ENCODE assay signal across 12 cellular contexts in genomic region chr18:3266062-3266608, GRCh38. TPM values are rescaled to one million over a fixed set of nuclear protein-coding genes. Genes with fewer than 3 reads are reported as not detected.
A peak's percentile ranks its signal among the peaks of the same experiment; 100 is the strongest.
DNase-seq lines count a peak whose midpoint lies in the region; ATAC-seq and TF ChIP-seq lines count a peak whose summit lies in the region.
"Had no signal": no experiment of that assay in that cellular context is flagged by ENCODE, and none has a peak within 500 bp of the region (broad histone marks: within the 10 kb centered on the region; RNA-seq: fewer than 3 reads in every experiment).

No MANE protein-coding gene starts in this region.

- H3K4me1 ChIP-seq in OCI-LY1 (ENCODE audit: insufficient read depth, low read length, severe bottlenecking), result peaks cover 44% of the 10 kb centered on the region
- H3K4me1 ChIP-seq in naive thymus-derived CD4-positive, alpha-beta T cell (ENCODE audit: control insufficient read depth in 2 of 2, insufficient read depth in 2 of 2, low read length in 2 of 2), result peaks cover 53 to 60% of the 10 kb centered on the region in 2 donors

- no peak for DNase-seq in CD4-positive, alpha-beta T cell
- DNase-seq in coronary artery (ENCODE audit: low spot score) (no peak), NCI-H510A (lab: John Stamatoyannopoulos, UW) (no peak)
- no peak for DNase-seq in naive thymus-derived CD4-positive, alpha-beta T cell
- DNase-seq: aorta; effector CD4-positive, alpha-beta T cell; NCI-H187 treated with DMSO at 0.1 percent for 48 hours had no signal

- peaks cover 90% of the 10 kb centered on the region for H3K4me1 Mint-ChIP-seq in CD4-positive, alpha-beta T cell (ENCODE audit: low read depth)
- H3K4me1 Mint-ChIP-seq in naive thymus-derived CD4-positive, alpha-beta T cell, result peaks cover 61 to 85% (median 80%) of the 10 kb centered on the region in 7 donors

- no peaks in the 10 kb centered on the region for H3K27me3 Mint-ChIP-seq in CD4-positive, alpha-beta T cell
- no peaks in the 10 kb centered on the region for H3K27me3 Mint-ChIP-seq in naive thymus-derived CD4-positive, alpha-beta T cell

- TF ChIP-seq CTCF in CD4-positive, alpha-beta T cell (IDR thresholded peaks at IDR 0.05), result no peak
- TF ChIP-seq CTCF in OCI-LY1 (IDR thresholded peaks at IDR 0.05; ENCODE audit: low read length) (no peak), coronary artery (IDR thresholded peaks at IDR 0.05) (no peak)

- H3K27ac Mint-ChIP-seq in CD4-positive, alpha-beta T cell, result peak overlapping the region; percentile 100
- peak overlapping the region in 8 of 9 donors; percentile 57 to 99 (median 82) for H3K27ac Mint-ChIP-seq in naive thymus-derived CD4-positive, alpha-beta T cell

- no peaks in the 10 kb centered on the region for H3K27me3 ChIP-seq in CD4-positive, alpha-beta T cell (ENCODE audit: control insufficient read depth, insufficient read depth, low read length)
- no peaks in the 10 kb centered on the region for H3K27me3 ChIP-seq in OCI-LY1 (ENCODE audit: insufficient read depth, low read length)
- H3K27me3 ChIP-seq in naive thymus-derived CD4-positive, alpha-beta T cell (ENCODE audit: control insufficient read depth in 2 of 2, insufficient read depth in 2 of 2, low read length in 2 of 2), result no peaks in the 10 kb centered on the region
- H3K27me3 ChIP-seq: pancreas had no signal

- H3K4me3 ChIP-seq in OCI-LY1 (ENCODE audit: low read depth, low read length, poor library complexity, severe bottlenecking), result peak overlapping the region; percentile 45
- peak overlapping the region; percentile 26 for H3K4me3 ChIP-seq in coronary artery
- no peak overlapping the region for H3K4me3 ChIP-seq in naive thymus-derived CD4-positive, alpha-beta T cell (ENCODE audit: low read length)
- H3K4me3 ChIP-seq: pancreas had no signal

- intact Hi-C loops in CD4-positive, alpha-beta T cell (cut with DNase I, micrococcal nuclease), result no loop called here
- intact Hi-C loops in naive thymus-derived CD4-positive, alpha-beta T cell (cut with micrococcal nuclease), result no loop called here

- H3K36me3 ChIP-seq in OCI-LY1 (ENCODE audit: insufficient read depth, low read length), result no peaks in the 10 kb centered on the region
- peaks cover 0 to 6% (median 0%) of the 10 kb centered on the region in 3 experiments for H3K36me3 ChIP-seq in naive thymus-derived CD4-positive, alpha-beta T cell (ENCODE audit: control insufficient read depth in 2 of 3, insufficient read depth in 3 of 3, low read length in 3 of 3)
- H3K36me3 ChIP-seq: pancreas had no signal

- peak overlapping the region; percentile 68 for H3K4me2 ChIP-seq in OCI-LY1 (ENCODE audit: low read length)

- H3K9me3 ChIP-seq in CD4-positive, alpha-beta T cell (ENCODE audit: control insufficient read depth, low read length), result no peaks in the 10 kb centered on the region
- H3K9me3 ChIP-seq in OCI-LY1 (ENCODE audit: low read length), result no peaks in the 10 kb centered on the region
- no peaks in the 10 kb centered on the region for H3K9me3 ChIP-seq in naive thymus-derived CD4-positive, alpha-beta T cell (ENCODE audit: control insufficient read depth in 2 of 3, low read length in 3 of 3)
- H3K9me3 ChIP-seq: pancreas had no signal

- peaks cover 17% of the 10 kb centered on the region for H3K36me3 Mint-ChIP-seq in CD4-positive, alpha-beta T cell (ENCODE audit: low read depth)
- H3K36me3 Mint-ChIP-seq in naive thymus-derived CD4-positive, alpha-beta T cell, result peaks cover 0 to 22% (median 0%) of the 10 kb centered on the region in 5 donors

- no peak overlapping the region for H3K27ac ChIP-seq in CD4-positive, alpha-beta T cell (ENCODE audit: low read depth, low read length)
- H3K27ac ChIP-seq in OCI-LY1 (ENCODE audit: low read depth, low read length, poor library complexity, severe bottlenecking), result peak overlapping the region; percentile 75
- no peak overlapping the region for H3K27ac ChIP-seq in coronary artery
- H3K27ac ChIP-seq in naive thymus-derived CD4-positive, alpha-beta T cell (ENCODE audit: low read depth, low read length), result peak overlapping the region; percentile 36

- no peaks in the 10 kb centered on the region for H4K20me1 ChIP-seq in OCI-LY1 (ENCODE audit: insufficient read depth, low read length)

- no peak overlapping the region for H3K9ac ChIP-seq in OCI-LY1 (ENCODE audit: low read length)

- H2AFZ ChIP-seq in OCI-LY1 (ENCODE audit: low read length), result no peak overlapping the region

- no peaks in the 10 kb centered on the region for H3K9me3 Mint-ChIP-seq in CD4-positive, alpha-beta T cell
- H3K9me3 Mint-ChIP-seq in naive thymus-derived CD4-positive, alpha-beta T cell, result peaks cover 0 to 1% (median 0%) of the 10 kb centered on the region in 11 donors

- ATAC-seq in CD4-positive, alpha-beta T cell (ENCODE audit: poor library complexity), result no peak
- no peak for ATAC-seq in naive thymus-derived CD4-positive, alpha-beta T cell
- no peak for ATAC-seq in GM18907 (IDR thresholded peaks at IDR 0.05; ENCODE audit: unreplicated experiment)
- no peak for ATAC-seq in GM18873 (IDR thresholded peaks at IDR 0.05; ENCODE audit: low FRiP score, unreplicated experiment)
- ATAC-seq in HG03039 (IDR thresholded peaks at IDR 0.05; ENCODE audit: unreplicated experiment), result no peak
- ATAC-seq: pancreas had no signal

- POLR2A ChIA-PET in CD4-positive, alpha-beta T cell (lab: Charles Lee), result interaction anchor here (0.9 to 5.1 kb wide), 3 partner anchors 16 to 328 kb away, joined by 3 to 80 read pairs (median 8); partner anchors contain the start of gene MYL12A
- POLR2A ChIA-PET in naive thymus-derived CD4-positive, alpha-beta T cell (lab: Charles Lee), result interaction anchor here (1.3 to 5.3 kb wide), 3 partner anchors 11 to 328 kb away, joined by 4 to 98 read pairs (median 6); partner anchors contain the start of gene MYL12A

- peaks cover 85% of the 10 kb centered on the region for H3K79me2 ChIP-seq in OCI-LY1 (ENCODE audit: insufficient read depth, low read length)

- H3F3A ChIP-seq in OCI-LY1 (ENCODE audit: insufficient read depth, low read length), result no peaks in the 10 kb centered on the region

- H3K9me2 ChIP-seq in OCI-LY1 (ENCODE audit: low read depth, low read length), result no peaks in the 10 kb centered on the region

- H3K4me3 Mint-ChIP-seq in CD4-positive, alpha-beta T cell, result peak overlapping the region; percentile 5
- H3K4me3 Mint-ChIP-seq in naive thymus-derived CD4-positive, alpha-beta T cell, result peak overlapping the region; percentile 7 to 98 (median 60)

- CTCF ChIA-PET in CD4-positive, alpha-beta T cell (lab: Charles Lee), result interaction anchor here (0.7 to 1.7 kb wide), 5 partner anchors 11 to 400 kb away, joined by 3 to 7 read pairs (median 4); no protein-coding TSS in a partner anchor
- CTCF ChIA-PET in naive thymus-derived CD4-positive, alpha-beta T cell (lab: Charles Lee), result no interaction called here

RNA-seq across cellular contexts. Expression of gene MYL12B, which starts 4.2 kb away (rescaled TPM):
- total RNA-seq in CD4-positive, alpha-beta T cell, result 100 to 1,000 TPM; 128 to 133 TPM
- total RNA-seq in naive thymus-derived CD4-positive, alpha-beta T cell, result 100 to 1,000 TPM; 140 to 300 (median 169) TPM
- polyA plus RNA-seq in naive thymus-derived CD4-positive, alpha-beta T cell, result 100 to 1,000 TPM; 942 to 982 TPM

RNA-seq across cellular contexts. Expression of gene MYL12A, which starts 18.5 kb away (rescaled TPM):
- 100 to 1,000 TPM; 188 to 190 TPM for total RNA-seq in CD4-positive, alpha-beta T cell
- 100 to 1,000 TPM; 331 to 753 (median 415) TPM for total RNA-seq in naive thymus-derived CD4-positive, alpha-beta T cell
- 1,000 to 10,000 TPM; 2,490 to 2,608 TPM for polyA plus RNA-seq in naive thymus-derived CD4-positive, alpha-beta T cell

RNA-seq across cellular contexts. Expression of gene MYOM1, which starts 46.4 kb away (rescaled TPM):
- 1 to 10 TPM in 1 of 2 experiments, under 1 TPM in 1; 0.74 to 1.5 TPM for total RNA-seq in CD4-positive, alpha-beta T cell
- 1 to 10 TPM; 1.7 to 6.7 (median 2.9) TPM for total RNA-seq in naive thymus-derived CD4-positive, alpha-beta T cell
- polyA plus RNA-seq in naive thymus-derived CD4-positive, alpha-beta T cell, result 1 to 10 TPM in 1 of 2 donors, under 1 TPM in 1; 0.83 to 1.9 TPM

Comparison
In these comparisons a context has a peak if more than half of its experiments do, and no peak if none do; other contexts are left out.
1. H3K27ac ChIP-seq: peak in OCI-LY1 (single experiment) and naive thymus-derived CD4-positive, alpha-beta T cell (single experiment); none in CD4-positive, alpha-beta T cell (single experiment) and coronary artery (0 of 2).